In genomic region chr12:59820594-59821011, GRCh38 we compare ENCODE assay signal across 18 cellular contexts.
"Had no signal": no experiment of that assay in that cellular context is flagged by ENCODE, and none has a peak within 500 bp of the region (broad histone marks: within the 10 kb centered on the region; RNA-seq: fewer than 3 reads in every experiment).

No MANE protein-coding gene starts in this region.

- ATAC-seq: activated CD4-positive, alpha-beta T cell treated with anti-CD3 and anti-CD28 coated beads for 36 hours; activated CD8-positive, alpha-beta T cell treated with anti-CD3 and anti-CD28 coated beads, Interleukin-2, amount 10 ng/mL, durations not matched to agents 7 days and 5 days; mucosa of descending colon; naive thymus-derived CD8-positive, alpha-beta T cell; stimulated activated naive CD8-positive, alpha-beta T cell treated with anti-CD3 and anti-CD28 coated beads, Interleukin-15, amount 100 ng/mL, for 72 hours had no signal

- H3K27ac ChIP-seq: neutrophil, skin epidermis, uterus, WERI-Rb-1 had no signal

- H3K36me3 ChIP-seq: neutrophil, uterus, WERI-Rb-1 had no signal

- H3K4me1 ChIP-seq: uterus had no signal

- H3K4me3 ChIP-seq: mucosa of descending colon, skin epidermis, uterus had no signal

- DNase-seq: activated CD4-positive, alpha-beta T cell treated with anti-CD3 and anti-CD28 coated beads for 36 hours; activated CD8-positive, alpha-beta memory T cell treated with anti-CD3 and anti-CD28 coated beads, Interleukin-2, amount 50 U/mL, for 48 hours; activated CD8-positive, alpha-beta T cell treated with anti-CD3 and anti-CD28 coated beads, Interleukin-2, amount 10 ng/mL, durations not matched to agents 7 days and 5 days; activated naive CD4-positive, alpha-beta T cell treated with Interleukin-2 at 50 U/mL for 16 hours; central memory CD4-positive, alpha-beta T cell; cortex of kidney; effector memory CD4-positive, alpha-beta T cell; foreskin melanocyte; head of caudate nucleus; mammary epithelial cell; mucosa of descending colon; naive thymus-derived CD8-positive, alpha-beta T cell; stimulated activated CD4-positive, alpha-beta T cell treated with anti-CD3 and anti-CD28 coated beads, Interleukin-4, amount 100 ng/mL, for 4 hours; stimulated activated naive CD8-positive, alpha-beta T cell treated with anti-CD3 and anti-CD28 coated beads, Interleukin-15, amount 100 ng/mL, for 72 hours; uterus; WERI-Rb-1 had no signal

- H3K27me3 ChIP-seq: neutrophil, uterus had no signal

- H3K9me3 ChIP-seq: mucosa of descending colon, neutrophil, uterus had no signal
